In genomic region chr4:74202062-74202586, GRCh38 we compare ENCODE assay signal across 1 cellular context.
TF ChIP-seq lines count a peak whose summit lies in the region.

No MANE protein-coding gene starts in this region.

TF ChIP-seq in HepG2, 621 proteins besides CTCF, POLR2A, EP300 and RAD21 (continued from another document and continues in another):
- TF ChIP-seq PRDM15 (CRISPR knock-in tag; IDR thresholded peaks at IDR 0.05), result no peak
- no peak for TF ChIP-seq ZNF282 (IDR thresholded peaks at IDR 0.05; ENCODE audit: partially characterized antibody)
- 0 out of 2 replicates have a peak, but pooled peaks have one; percentile 51 for TF ChIP-seq ZNF205 (CRISPR knock-in tag; IDR thresholded peaks at IDR 0.05)
- TF ChIP-seq MBD4 (IDR thresholded peaks at IDR 0.05; ENCODE audit: borderline replicate concordance, low read length), result peak; percentile 98
- TF ChIP-seq JUNB (CRISPR knock-in tag; IDR thresholded peaks at IDR 0.05; ENCODE audit: borderline replicate concordance), result no peak
- TF ChIP-seq ETV5 (CRISPR knock-in tag; IDR thresholded peaks at IDR 0.05; ENCODE audit: borderline replicate concordance), result peak; percentile 78
- TF ChIP-seq, protein P1, sequence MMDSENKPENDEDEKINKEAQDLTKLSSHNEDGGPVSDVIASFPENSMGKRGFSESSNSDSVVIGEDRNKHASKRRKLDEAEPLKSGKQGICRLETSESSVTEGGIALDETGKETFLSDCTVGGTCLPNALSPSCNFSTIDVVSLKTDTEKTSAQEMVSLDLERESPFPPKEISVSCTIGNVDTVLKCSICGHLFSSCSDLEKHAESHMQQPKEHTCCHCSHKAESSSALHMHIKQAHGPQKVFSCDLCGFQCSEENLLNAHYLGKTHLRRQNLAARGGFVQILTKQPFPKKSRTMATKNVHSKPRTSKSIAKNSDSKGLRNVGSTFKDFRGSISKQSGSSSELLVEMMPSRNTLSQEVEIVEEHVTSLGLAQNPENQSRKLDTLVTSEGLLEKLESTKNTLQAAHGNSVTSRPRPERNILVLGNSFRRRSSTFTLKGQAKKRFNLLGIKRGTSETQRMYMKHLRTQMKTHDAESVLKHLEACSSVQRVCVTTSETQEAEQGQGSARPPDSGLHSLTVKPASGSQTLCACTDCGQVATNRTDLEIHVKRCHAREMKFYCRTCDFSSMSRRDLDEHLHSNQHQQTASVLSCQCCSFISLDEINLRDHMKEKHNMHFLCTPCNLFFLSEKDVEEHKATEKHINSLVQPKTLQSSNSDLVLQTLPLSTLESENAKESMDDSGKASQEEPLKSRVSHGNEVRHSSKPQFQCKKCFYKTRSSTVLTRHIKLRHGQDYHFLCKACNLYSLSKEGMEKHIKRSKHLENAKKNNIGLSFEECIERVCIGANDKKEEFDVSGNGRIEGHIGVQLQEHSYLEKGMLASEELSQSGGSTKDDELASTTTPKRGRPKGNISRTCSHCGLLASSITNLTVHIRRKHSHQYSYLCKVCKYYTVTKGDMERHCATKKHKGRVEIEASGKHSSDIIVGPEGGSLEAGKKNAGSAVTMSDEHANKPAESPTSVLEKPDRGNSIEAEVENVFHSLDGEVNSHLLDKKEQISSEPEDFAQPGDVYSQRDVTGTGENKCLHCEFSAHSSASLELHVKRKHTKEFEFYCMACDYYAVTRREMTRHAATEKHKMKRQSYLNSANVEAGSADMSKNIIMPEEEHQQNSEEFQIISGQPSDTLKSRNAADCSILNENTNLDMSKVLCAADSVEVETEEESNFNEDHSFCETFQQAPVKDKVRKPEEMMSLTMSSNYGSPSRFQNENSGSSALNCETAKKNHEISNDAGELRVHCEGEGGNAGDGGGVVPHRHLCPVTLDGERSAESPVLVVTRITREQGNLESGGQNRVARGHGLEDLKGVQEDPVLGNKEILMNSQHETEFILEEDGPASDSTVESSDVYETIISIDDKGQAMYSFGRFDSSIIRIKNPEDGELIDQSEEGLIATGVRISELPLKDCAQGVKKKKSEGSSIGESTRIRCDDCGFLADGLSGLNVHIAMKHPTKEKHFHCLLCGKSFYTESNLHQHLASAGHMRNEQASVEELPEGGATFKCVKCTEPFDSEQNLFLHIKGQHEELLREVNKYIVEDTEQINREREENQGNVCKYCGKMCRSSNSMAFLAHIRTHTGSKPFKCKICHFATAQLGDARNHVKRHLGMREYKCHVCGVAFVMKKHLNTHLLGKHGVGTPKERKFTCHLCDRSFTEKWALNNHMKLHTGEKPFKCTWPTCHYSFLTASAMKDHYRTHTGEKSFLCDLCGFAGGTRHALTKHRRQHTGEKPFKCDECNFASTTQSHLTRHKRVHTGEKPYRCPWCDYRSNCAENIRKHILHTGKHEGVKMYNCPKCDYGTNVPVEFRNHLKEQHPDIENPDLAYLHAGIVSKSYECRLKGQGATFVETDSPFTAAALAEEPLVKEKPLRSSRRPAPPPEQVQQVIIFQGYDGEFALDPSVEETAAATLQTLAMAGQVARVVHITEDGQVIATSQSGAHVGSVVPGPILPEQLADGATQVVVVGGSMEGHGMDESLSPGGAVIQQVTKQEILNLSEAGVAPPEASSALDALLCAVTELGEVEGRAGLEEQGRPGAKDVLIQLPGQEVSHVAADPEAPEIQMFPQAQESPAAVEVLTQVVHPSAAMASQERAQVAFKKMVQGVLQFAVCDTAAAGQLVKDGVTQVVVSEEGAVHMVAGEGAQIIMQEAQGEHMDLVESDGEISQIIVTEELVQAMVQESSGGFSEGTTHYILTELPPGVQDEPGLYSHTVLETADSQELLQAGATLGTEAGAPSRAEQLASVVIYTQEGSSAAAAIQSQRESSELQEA (CRISPR knock-in tag; IDR thresholded peaks at IDR 0.05; ENCODE audit: not compliant biosample characterization), result no peak
- no peak for TF ChIP-seq AGO2 (optimal IDR thresholded peaks at IDR 0.05; ENCODE audit: low read depth, low read length)
- TF ChIP-seq ZNF501 (CRISPR knock-in tag; IDR thresholded peaks at IDR 0.05), result peak; percentile 35; the same call in 1 of the 2 replicates
- TF ChIP-seq ZNF816 (CRISPR knock-in tag; IDR thresholded peaks at IDR 0.05; ENCODE audit: borderline replicate concordance), result peak; percentile 62; the same call in 1 of the 2 replicates
- TF ChIP-seq, protein P2, sequence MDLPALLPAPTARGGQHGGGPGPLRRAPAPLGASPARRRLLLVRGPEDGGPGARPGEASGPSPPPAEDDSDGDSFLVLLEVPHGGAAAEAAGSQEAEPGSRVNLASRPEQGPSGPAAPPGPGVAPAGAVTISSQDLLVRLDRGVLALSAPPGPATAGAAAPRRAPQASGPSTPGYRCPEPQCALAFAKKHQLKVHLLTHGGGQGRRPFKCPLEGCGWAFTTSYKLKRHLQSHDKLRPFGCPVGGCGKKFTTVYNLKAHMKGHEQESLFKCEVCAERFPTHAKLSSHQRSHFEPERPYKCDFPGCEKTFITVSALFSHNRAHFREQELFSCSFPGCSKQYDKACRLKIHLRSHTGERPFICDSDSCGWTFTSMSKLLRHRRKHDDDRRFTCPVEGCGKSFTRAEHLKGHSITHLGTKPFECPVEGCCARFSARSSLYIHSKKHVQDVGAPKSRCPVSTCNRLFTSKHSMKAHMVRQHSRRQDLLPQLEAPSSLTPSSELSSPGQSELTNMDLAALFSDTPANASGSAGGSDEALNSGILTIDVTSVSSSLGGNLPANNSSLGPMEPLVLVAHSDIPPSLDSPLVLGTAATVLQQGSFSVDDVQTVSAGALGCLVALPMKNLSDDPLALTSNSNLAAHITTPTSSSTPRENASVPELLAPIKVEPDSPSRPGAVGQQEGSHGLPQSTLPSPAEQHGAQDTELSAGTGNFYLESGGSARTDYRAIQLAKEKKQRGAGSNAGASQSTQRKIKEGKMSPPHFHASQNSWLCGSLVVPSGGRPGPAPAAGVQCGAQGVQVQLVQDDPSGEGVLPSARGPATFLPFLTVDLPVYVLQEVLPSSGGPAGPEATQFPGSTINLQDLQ (CRISPR knock-in tag; IDR thresholded peaks at IDR 0.05), result no peak
- TF ChIP-seq GFI1 (CRISPR knock-in tag; IDR thresholded peaks at IDR 0.05; ENCODE audit: borderline replicate concordance), result peak; percentile 99
- TF ChIP-seq SETDB1 (CRISPR knock-in tag; IDR thresholded peaks at IDR 0.05; ENCODE audit: borderline replicate concordance), result no peak
- peak; percentile 87 for TF ChIP-seq NCOA2 (CRISPR knock-in tag; IDR thresholded peaks at IDR 0.05)
- no peak for TF ChIP-seq NFYB (CRISPR knock-in tag; IDR thresholded peaks at IDR 0.05)
- TF ChIP-seq, protein P3, sequence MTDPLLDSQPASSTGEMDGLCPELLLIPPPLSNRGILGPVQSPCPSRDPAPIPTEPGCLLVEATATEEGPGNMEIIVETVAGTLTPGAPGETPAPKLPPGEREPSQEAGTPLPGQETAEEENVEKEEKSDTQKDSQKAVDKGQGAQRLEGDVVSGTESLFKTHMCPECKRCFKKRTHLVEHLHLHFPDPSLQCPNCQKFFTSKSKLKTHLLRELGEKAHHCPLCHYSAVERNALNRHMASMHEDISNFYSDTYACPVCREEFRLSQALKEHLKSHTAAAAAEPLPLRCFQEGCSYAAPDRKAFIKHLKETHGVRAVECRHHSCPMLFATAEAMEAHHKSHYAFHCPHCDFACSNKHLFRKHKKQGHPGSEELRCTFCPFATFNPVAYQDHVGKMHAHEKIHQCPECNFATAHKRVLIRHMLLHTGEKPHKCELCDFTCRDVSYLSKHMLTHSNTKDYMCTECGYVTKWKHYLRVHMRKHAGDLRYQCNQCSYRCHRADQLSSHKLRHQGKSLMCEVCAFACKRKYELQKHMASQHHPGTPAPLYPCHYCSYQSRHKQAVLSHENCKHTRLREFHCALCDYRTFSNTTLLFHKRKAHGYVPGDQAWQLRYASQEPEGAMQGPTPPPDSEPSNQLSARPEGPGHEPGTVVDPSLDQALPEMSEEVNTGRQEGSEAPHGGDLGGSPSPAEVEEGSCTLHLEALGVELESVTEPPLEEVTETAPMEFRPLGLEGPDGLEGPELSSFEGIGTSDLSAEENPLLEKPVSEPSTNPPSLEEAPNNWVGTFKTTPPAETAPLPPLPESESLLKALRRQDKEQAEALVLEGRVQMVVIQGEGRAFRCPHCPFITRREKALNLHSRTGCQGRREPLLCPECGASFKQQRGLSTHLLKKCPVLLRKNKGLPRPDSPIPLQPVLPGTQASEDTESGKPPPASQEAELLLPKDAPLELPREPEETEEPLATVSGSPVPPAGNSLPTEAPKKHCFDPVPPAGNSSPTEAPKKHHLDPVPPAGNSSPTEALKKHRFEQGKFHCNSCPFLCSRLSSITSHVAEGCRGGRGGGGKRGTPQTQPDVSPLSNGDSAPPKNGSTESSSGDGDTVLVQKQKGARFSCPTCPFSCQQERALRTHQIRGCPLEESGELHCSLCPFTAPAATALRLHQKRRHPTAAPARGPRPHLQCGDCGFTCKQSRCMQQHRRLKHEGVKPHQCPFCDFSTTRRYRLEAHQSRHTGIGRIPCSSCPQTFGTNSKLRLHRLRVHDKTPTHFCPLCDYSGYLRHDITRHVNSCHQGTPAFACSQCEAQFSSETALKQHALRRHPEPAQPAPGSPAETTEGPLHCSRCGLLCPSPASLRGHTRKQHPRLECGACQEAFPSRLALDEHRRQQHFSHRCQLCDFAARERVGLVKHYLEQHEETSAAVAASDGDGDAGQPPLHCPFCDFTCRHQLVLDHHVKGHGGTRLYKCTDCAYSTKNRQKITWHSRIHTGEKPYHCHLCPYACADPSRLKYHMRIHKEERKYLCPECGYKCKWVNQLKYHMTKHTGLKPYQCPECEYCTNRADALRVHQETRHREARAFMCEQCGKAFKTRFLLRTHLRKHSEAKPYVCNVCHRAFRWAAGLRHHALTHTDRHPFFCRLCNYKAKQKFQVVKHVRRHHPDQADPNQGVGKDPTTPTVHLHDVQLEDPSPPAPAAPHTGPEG (CRISPR knock-in tag; IDR thresholded peaks at IDR 0.05), result no peak
- no peak for TF ChIP-seq MED8 (CRISPR knock-in tag; IDR thresholded peaks at IDR 0.05; ENCODE audit: insufficient replicate concordance)
- TF ChIP-seq ZNF431 (CRISPR knock-in tag; IDR thresholded peaks at IDR 0.05; ENCODE audit: borderline replicate concordance, low read depth), result no peak; the same call in 1 of the 2 replicates
- no peak for TF ChIP-seq ZNF101 (CRISPR knock-in tag; IDR thresholded peaks at IDR 0.05; ENCODE audit: borderline replicate concordance, low read depth)
- TF ChIP-seq ZNF296 (CRISPR knock-in tag; conservative IDR thresholded peaks at IDR 0.05), result no peak
- no peak for TF ChIP-seq ZNF784 (CRISPR knock-in tag; IDR thresholded peaks at IDR 0.05; ENCODE audit: borderline replicate concordance)
- TF ChIP-seq ZNF619 (CRISPR knock-in tag; IDR thresholded peaks at IDR 0.05), result no peak
- no peak for TF ChIP-seq AKNA (CRISPR knock-in tag; IDR thresholded peaks at IDR 0.05; ENCODE audit: borderline replicate concordance)
- TF ChIP-seq, protein P4, sequence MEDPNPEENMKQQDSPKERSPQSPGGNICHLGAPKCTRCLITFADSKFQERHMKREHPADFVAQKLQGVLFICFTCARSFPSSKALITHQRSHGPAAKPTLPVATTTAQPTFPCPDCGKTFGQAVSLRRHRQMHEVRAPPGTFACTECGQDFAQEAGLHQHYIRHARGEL (CRISPR knock-in tag; IDR thresholded peaks at IDR 0.05), result no peak
- peak; percentile 81 for TF ChIP-seq BHLHE40 (IDR thresholded peaks at IDR 0.05; ENCODE audit: low read length)
- TF ChIP-seq SNAPC2 (CRISPR knock-in tag; IDR thresholded peaks at IDR 0.05), result peak; percentile 84
